In the genomic region with DNA sequence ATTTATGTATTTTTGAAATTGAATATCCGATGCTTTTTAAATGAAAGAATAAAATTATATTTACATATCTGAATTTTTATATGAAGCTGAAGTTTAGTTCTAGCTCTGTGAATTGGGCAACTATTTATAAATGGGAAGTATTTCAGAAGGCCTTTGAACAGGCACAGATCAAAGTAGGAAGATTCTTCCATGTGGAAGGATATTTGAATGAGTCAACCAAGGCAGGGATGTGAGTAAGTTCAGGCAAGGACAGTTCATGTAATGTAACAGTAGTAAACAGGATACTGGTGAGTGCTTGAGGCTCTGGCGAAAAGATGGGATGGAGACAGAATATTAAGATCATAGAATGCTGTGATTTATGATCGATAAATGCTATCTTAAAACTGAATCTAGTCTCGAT, we compare ENCODE assay signal across 21 cellular contexts.
DNase-seq lines count a peak whose midpoint lies in the region; ATAC-seq, FAIRE-seq and TF ChIP-seq lines count a peak whose summit lies in the region.
"Had no signal": no experiment of that assay in that cellular context is flagged by ENCODE, and none has a peak within 500 bp of the region (broad histone marks: within the 10 kb centered on the region; RNA-seq: fewer than 3 reads in every experiment).

No MANE protein-coding gene starts in this region.

- H3K36me3 ChIP-seq in kidney (ENCODE audit: control insufficient read depth in 1 of 2, insufficient read depth in 2 of 2, low read length in 2 of 2) = no peaks in the 10 kb centered on the region
- H3K36me3 ChIP-seq: vagina had no signal

- CTCF ChIA-PET in activated CD4-positive, alpha-beta T cell treated with anti-CD3 and anti-CD28 coated beads, Interleukin-2, amount 10 ng/mL, durations not matched to agents 7 days and 5 days (lab: Charles Lee) = no interaction called here

- H3K9me3 ChIP-seq in kidney (ENCODE audit: control insufficient read depth in 1 of 2, low read length in 2 of 2) = no peaks in the 10 kb centered on the region
- H3K9me3 ChIP-seq: vagina had no signal

- POLR2A ChIA-PET in activated CD4-positive, alpha-beta T cell treated with anti-CD3 and anti-CD28 coated beads, Interleukin-2, amount 10 ng/mL, durations not matched to agents 7 days and 5 days (lab: Charles Lee) = no interaction called here

- TF ChIP-seq CTCF in cardiac fibroblast (IDR thresholded peaks at IDR 0.05; ENCODE audit: low read depth, low read length) (no peak), kidney (IDR thresholded peaks at IDR 0.05; ENCODE audit: borderline replicate concordance, extremely low read depth, insufficient read depth) (no peak)

- intact Hi-C loops in kidney (cut with DNase I) = no loop called here

- no peaks in the 10 kb centered on the region for H3K4me1 Mint-ChIP-seq in activated CD4-positive, alpha-beta T cell treated with anti-CD3 and anti-CD28 coated beads, Interleukin-2, amount 10 ng/mL, durations not matched to agents 7 days and 5 days

- no peak overlapping the region for H3K27ac Mint-ChIP-seq in activated CD4-positive, alpha-beta T cell treated with anti-CD3 and anti-CD28 coated beads, Interleukin-2, amount 10 ng/mL, durations not matched to agents 7 days and 5 days
- H3K27ac Mint-ChIP-seq: activated CD4-positive, alpha-beta memory T cell treated with anti-CD3 and anti-CD28 coated beads for 36 hours; activated naive CD8-positive, alpha-beta T cell; activated T-cell treated with anti-CD3 and anti-CD28 coated beads, Interleukin-2, amount 50 U/mL, for 72 hours had no signal

- no peak for FAIRE-seq in kidney (lab: Jason Lieb, UNC)
- FAIRE-seq: GM12878, RCC 7860 had no signal

- no peak overlapping the region for H3K9ac ChIP-seq in kidney (ENCODE audit: low read length in 2 of 2)

- no peaks in the 10 kb centered on the region for H3K4me1 ChIP-seq in kidney (ENCODE audit: control insufficient read depth in 1 of 2, insufficient read depth in 1 of 2, low read depth in 1 of 2, low read length in 2 of 2)
- H3K4me1 ChIP-seq: vagina had no signal

- ATAC-seq in HG03571 (IDR thresholded peaks at IDR 0.05; ENCODE audit: unreplicated experiment) (no peak), GM21390 (IDR thresholded peaks at IDR 0.05; ENCODE audit: unreplicated experiment) (no peak)
- ATAC-seq: activated T-cell treated with anti-CD3 and anti-CD28 coated beads, Interleukin-2, amount 50 U/mL, for 72 hours; GM12878; sciatic nerve had no signal

- DNase-seq in AG20443 (ENCODE audit: low spot score) (peak; percentile 12), LHCN-M2 (ENCODE audit: low read depth) (peak; percentile 64), cardiac fibroblast (ENCODE audit: low read depth in 2 of 2) (peak; percentile 8 to 36), iris pigment epithelial cell (ENCODE audit: low read depth) (peak; percentile 91), kidney (no peak)
- no peak for DNase-seq in activated CD4-positive, alpha-beta T cell treated with anti-CD3 and anti-CD28 coated beads, Interleukin-2, amount 10 ng/mL, durations not matched to agents 7 days and 5 days
- DNase-seq: activated CD4-positive, alpha-beta memory T cell treated with anti-CD3 and anti-CD28 coated beads for 36 hours; activated T-cell treated with anti-CD3 and anti-CD28 coated beads, Interleukin-2, amount 50 U/mL, for 72 hours; AML-193; Calu3; caudate nucleus; effector CD8-positive, alpha-beta T cell; Karpas-422; stimulated activated CD4-positive, alpha-beta T cell treated with anti-CD3 and anti-CD28 coated beads, Interleukin-1b, Interleukin-23, amount 100 ng/mL, for 48 hours had no signal

- no peaks in the 10 kb centered on the region for H3K36me3 Mint-ChIP-seq in activated CD4-positive, alpha-beta T cell treated with anti-CD3 and anti-CD28 coated beads, Interleukin-2, amount 10 ng/mL, durations not matched to agents 7 days and 5 days (ENCODE audit: low read depth)
- H3K36me3 Mint-ChIP-seq: activated CD4-positive, alpha-beta memory T cell treated with anti-CD3 and anti-CD28 coated beads for 36 hours; activated naive CD8-positive, alpha-beta T cell had no signal

- no peak overlapping the region for H3K27ac ChIP-seq in kidney (ENCODE audit: low read depth in 2 of 2, low read length in 2 of 2)
- H3K27ac ChIP-seq: vagina had no signal

- peaks cover 4% of the 10 kb centered on the region for H3K9me3 Mint-ChIP-seq in activated CD4-positive, alpha-beta T cell treated with anti-CD3 and anti-CD28 coated beads, Interleukin-2, amount 10 ng/mL, durations not matched to agents 7 days and 5 days

- no peak overlapping the region for H3K4me3 Mint-ChIP-seq in activated CD4-positive, alpha-beta T cell treated with anti-CD3 and anti-CD28 coated beads, Interleukin-2, amount 10 ng/mL, durations not matched to agents 7 days and 5 days
- H3K4me3 Mint-ChIP-seq: activated CD4-positive, alpha-beta memory T cell treated with anti-CD3 and anti-CD28 coated beads for 36 hours; activated naive CD8-positive, alpha-beta T cell; activated T-cell treated with anti-CD3 and anti-CD28 coated beads, Interleukin-2, amount 50 U/mL, for 72 hours had no signal

- H3K4me3 ChIP-seq in cardiac fibroblast (replicated peaks in 1 of 2; ENCODE audit: low read depth in 2 of 2, low read length in 2 of 2) (no peak overlapping the region), kidney (ENCODE audit: low read length in 2 of 2) (no peak overlapping the region)
- H3K4me3 ChIP-seq: GM12878, vagina had no signal

- no peaks in the 10 kb centered on the region for H3K27me3 Mint-ChIP-seq in activated CD4-positive, alpha-beta T cell treated with anti-CD3 and anti-CD28 coated beads, Interleukin-2, amount 10 ng/mL, durations not matched to agents 7 days and 5 days
- H3K27me3 Mint-ChIP-seq: activated CD4-positive, alpha-beta memory T cell treated with anti-CD3 and anti-CD28 coated beads for 36 hours; activated naive CD8-positive, alpha-beta T cell had no signal

Comparison
In these comparisons a context has a peak if more than half of its experiments do, and no peak if none do; other contexts are left out.
1. DNase-seq: peak in AG20443 (single experiment), LHCN-M2 (single experiment), cardiac fibroblast (2 of 2) and iris pigment epithelial cell (single experiment); none in kidney (single experiment) and activated CD4-positive, alpha-beta T cell treated with anti-CD3 and anti-CD28 coated beads, Interleukin-2, amount 10 ng/mL, durations not matched to agents 7 days and 5 days (single experiment).